Comparison of ENCODE assay signal across 26 cellular contexts in genomic region chr17:16275024-16275423, GRCh38. TPM values are rescaled to one million over a fixed set of nuclear protein-coding genes. Genes with fewer than 3 reads are reported as not detected.
A peak's percentile ranks its signal among the peaks of the same experiment; 100 is the strongest.
DNase-seq lines count a peak whose midpoint lies in the region; ATAC-seq, FAIRE-seq and TF ChIP-seq lines count a peak whose summit lies in the region.
"Had no signal": no experiment of that assay in that cellular context is flagged by ENCODE, and none has a peak within 500 bp of the region (broad histone marks: within the 10 kb centered on the region; RNA-seq: fewer than 3 reads in every experiment).

No MANE protein-coding gene starts in this region.

- H3K9ac ChIP-seq in K562 (ENCODE audit: insufficient read depth in 1 of 2, low read depth in 2 of 2, low read length in 2 of 2), result no peak overlapping the region
- H3K9ac ChIP-seq: BLaER1 had no signal

- no peak overlapping the region for H3K27ac Mint-ChIP-seq in osteocyte (ENCODE audit: unreplicated experiment)
- H3K27ac Mint-ChIP-seq: CD14-positive monocyte had no signal

- peak; percentile 67; the same call in 2 of the 3 replicates for ATAC-seq in K562
- ATAC-seq: GM12878 had no signal

- H3K4me1 ChIP-seq in K562 (replicated peaks in 1 of 2; ENCODE audit: control insufficient read depth in 2 of 2, insufficient read depth in 2 of 2, low read length in 2 of 2), result peaks cover 3 to 14% of the 10 kb centered on the region in 2 experiments; a peak in 3 of 5 replicates
- H3K4me1 ChIP-seq: BE2C, BLaER1 had no signal

- CTCF ChIA-PET in K562 (lab: Yijun Ruan, JAX; ENCODE audit: low intra/inter-chr PET ratio), result no interaction called here

- in situ Hi-C loops in KBM-7 (cut with MboI; ENCODE audit: low pct_unique_long_range_greater_than_20kb, low sequenced_read_pairs), result no loop called here
- in situ Hi-C loops in K562 (cut with MboI), result no loop called here

- H3K36me3 Mint-ChIP-seq in osteocyte (ENCODE audit: unreplicated experiment), result peaks cover 2% of the 10 kb centered on the region

- POLR2A ChIA-PET in K562 (lab: Yijun Ruan, JAX), result interaction anchor here (0.6 kb wide), 1 partner anchor 10 kb away, joined by 4 read pairs; no protein-coding TSS in a partner anchor

- no peaks in the 10 kb centered on the region for H3K27me3 Mint-ChIP-seq in osteocyte (ENCODE audit: unreplicated experiment)
- H3K27me3 Mint-ChIP-seq: CD4-positive, alpha-beta memory T cell; CD4-positive, CD25-positive, alpha-beta regulatory T cell; CD8-positive, alpha-beta memory T cell had no signal

- no peaks in the 10 kb centered on the region for H4K20me1 ChIP-seq in K562 (replicated peaks; ENCODE audit: control insufficient read depth, insufficient read depth, low read length)
- H4K20me1 ChIP-seq: BLaER1 had no signal

- H3K79me2 ChIP-seq in K562 (ENCODE audit: control insufficient read depth, insufficient read depth, low read length), result no peaks in the 10 kb centered on the region

- intact Hi-C loops in K562 (cut with micrococcal nuclease), result no loop called here

- no peak for TF ChIP-seq POLR2A in K562 (conservative IDR thresholded peaks at IDR 0.05)

- no TSS peak for BruUV-seq in K562 (replicated peaks; lab: Mats Ljungman, UMichigan)

- DNase-seq in KBM-7 (peak; percentile 55), K562 (ENCODE audit: extremely low read depth in 1 of 4, low spot score in 3 of 4) (peak in 1 of 4 experiments; percentile 67), osteocyte (ENCODE audit: extremely low spot score, unreplicated experiment) (no peak), putamen (ENCODE audit: low spot score) (no peak)
- no peak for DNase-seq in activated naive CD4-positive, alpha-beta T cell treated with Interleukin-2 at 50 U/mL for 16 hours
- DNase-seq: 8988T; ACHN; BE2C; C1 segment of cervical spinal cord; CD4-positive, alpha-beta memory T cell; CD8-positive, alpha-beta memory T cell; COR-L47; DMS 273 treated with DMSO at 0.1 percent for 48 hours; DMS153; DMS53; DMS79; DND-41; EL; GDM1 had no signal

- no peaks in the 10 kb centered on the region for H3K9me1 ChIP-seq in K562 (ENCODE audit: control insufficient read depth, insufficient read depth, low read length)

- no peaks in the 10 kb centered on the region for H3K4me1 Mint-ChIP-seq in osteocyte (ENCODE audit: unreplicated experiment)

- no peak for TF ChIP-seq RAD21 in K562 (CRISPR knock-in tag; conservative IDR thresholded peaks at IDR 0.05 in 1 of 2, IDR thresholded peaks at IDR 0.05 in 1 of 2)

- H3K4me2 ChIP-seq in K562 (ENCODE audit: insufficient read depth, low read length), result no peak overlapping the region
- H3K4me2 ChIP-seq: BLaER1 had no signal

- no peak overlapping the region for H3K4me3 ChIP-seq in K562
- H3K4me3 ChIP-seq: BLaER1, GM12878 had no signal

- H3K27me3 ChIP-seq in K562 (ENCODE audit: control insufficient read depth in 2 of 2, insufficient read depth in 2 of 2, low read length in 2 of 2), result no peaks in the 10 kb centered on the region
- H3K27me3 ChIP-seq: BE2C, BLaER1 had no signal

- no peak overlapping the region for H3K27ac ChIP-seq in K562 (ENCODE audit: extremely low read depth, low read depth, low read length)
- H3K27ac ChIP-seq: BLaER1 had no signal

- 26% methylated on average over 3 of the region's 5 CpGs for WGBS in K562 (ENCODE audit: insufficient coverage, low coverage, missing lambda C conversion rate)

- no peak overlapping the region for H3K4me3 Mint-ChIP-seq in osteocyte (ENCODE audit: unreplicated experiment)
- H3K4me3 Mint-ChIP-seq: CD14-positive monocyte; CD4-positive, alpha-beta memory T cell; CD4-positive, CD25-positive, alpha-beta regulatory T cell; CD8-positive, alpha-beta memory T cell had no signal

- no peaks in the 10 kb centered on the region for H3K9me3 Mint-ChIP-seq in osteocyte (ENCODE audit: unreplicated experiment)

- no peak for FAIRE-seq in K562 (lab: Jason Lieb, UNC)
- FAIRE-seq: A204.1, GM12878, GM12892, GM18507 had no signal

- TF ChIP-seq CTCF in K562 (IDR thresholded peaks at IDR 0.05 in 2 of 3, conservative IDR thresholded peaks at IDR 0.05 in 1 of 3; ENCODE audit: insufficient read depth in 2 of 3, low read depth in 1 of 3, low read length in 3 of 3), result no peak
- TF ChIP-seq CTCF in osteocyte (IDR thresholded peaks at IDR 0.05), result no peak

- no peaks in the 10 kb centered on the region; the same call in 1 of the 2 replicates for H3K9me3 ChIP-seq in K562 (replicated peaks; ENCODE audit: control insufficient read depth, insufficient read depth, low read depth, low read length)
- H3K9me3 ChIP-seq: BE2C had no signal

- no peak overlapping the region for H2AFZ ChIP-seq in K562 (ENCODE audit: low read depth, low read length)

- no peak for TF ChIP-seq EP300 in K562 (IDR thresholded peaks at IDR 0.05; ENCODE audit: low read length)

- peaks cover 2% of the 10 kb centered on the region; the same call in 1 of the 3 replicates for H3K36me3 ChIP-seq in K562 (ENCODE audit: control insufficient read depth, insufficient read depth, low read length)
- H3K36me3 ChIP-seq: BE2C had no signal

TF ChIP-seq in K562, 482 proteins besides CTCF, POLR2A, EP300 and RAD21 (continues in another document):
- TF ChIP-seq SAFB (IDR thresholded peaks at IDR 0.05; ENCODE audit: borderline replicate concordance, low read depth, low read length) (no peak), ZEB2 (IDR thresholded peaks at IDR 0.05) (no peak), PBX2 (CRISPR knock-in tag; IDR thresholded peaks at IDR 0.05; ENCODE audit: low read depth) (no peak), PBX2 (tag; conservative IDR thresholded peaks at IDR 0.05; ENCODE audit: low read depth) (peak; percentile 39; the same call in 1 of the 2 replicates), POLR2H (tag; IDR thresholded peaks at IDR 0.05; ENCODE audit: low read depth) (no peak), SMARCA4 (IDR thresholded peaks at IDR 0.05) (peak; percentile 13; the same call in 1 of the 2 replicates), TCF15 (CRISPR knock-in tag; IDR thresholded peaks at IDR 0.05) (no peak)

RNA-seq across cellular contexts. Expression of gene PIGL, which starts 58.0 kb away (rescaled TPM):
- total RNA-seq in K562 (2011; cell fraction: chromatin; rRNA removed; ENCODE audit: low replicate concordance), result 121 and 141 TPM in 2 replicates
- total RNA-seq in K562 (2011; cell fraction: nucleolus; rRNA removed), result 109 and 111 TPM in 2 replicates
- 115 and 144 TPM in 2 replicates for total RNA-seq in K562 (2011; cell fraction: nucleoplasm; rRNA removed)
- total RNA-seq in K562 (2014; rRNA removed) (23.6 and 26.4 TPM in 2 replicates), K562 (2014; rRNA removed; fragmentation: Illumina TruSeq; extraction: Trizol) (22.7 and 24.5 TPM in 2 replicates), K562 (2015; rRNA removed; fragmentation: Illumina TruSeq; extraction: Trizol) (19.9 and 20.7 TPM in 2 replicates), K562 (2021) (27.7 and 29.6 TPM in 2 replicates), osteocyte (28.6 and 31.0 TPM in 2 replicates)
- polyA plus RNA-seq in K562 (2011; rRNA removed) (43.4 and 53.0 TPM in 2 replicates), K562 (2014; fragmentation: Illumina TruSeq; extraction: Trizol) (25.6 and 26.5 TPM in 2 replicates), K562 (2014; fragmentation: Nextera tagmentation; extraction: Ambion mirVana) (10 to 100 TPM; 54.2 to 55.3 TPM), K562 (2014; rRNA removed) (34.2 and 39.1 TPM in 2 replicates)
- polyA plus RNA-seq in K562 (2011; cell fraction: cytosol; rRNA removed), result 25.8 and 37.0 TPM in 2 replicates
- polyA plus RNA-seq in K562 (2011; cell fraction: nucleus; rRNA removed), result 236 and 238 TPM in 2 replicates
- 16.5 and 22.9 TPM in 2 replicates for polyA plus RNA-seq in K562 (2012)
- 23.3 and 27.9 TPM in 2 replicates for polyA minus RNA-seq in K562 (2011; rRNA and poly(A)+ RNA removed)
- polyA minus RNA-seq in K562 (2011; cell fraction: cytosol; rRNA and poly(A)+ RNA removed), result 10.3 and 11.0 TPM in 2 replicates
- polyA minus RNA-seq in K562 (2011; cell fraction: nucleus; rRNA and poly(A)+ RNA removed), result 28.1 and 40.4 TPM in 2 replicates

RNA-seq across cellular contexts. Expression of gene NCOR1, which starts 59.7 kb away (rescaled TPM):
- 137 and 320 TPM in 2 replicates for total RNA-seq in K562 (2011; cell fraction: chromatin; rRNA removed; ENCODE audit: low replicate concordance)
- 51.0 and 77.2 TPM in 2 replicates for total RNA-seq in K562 (2011; cell fraction: nucleolus; rRNA removed)
- total RNA-seq in K562 (2011; cell fraction: nucleoplasm; rRNA removed), result 110 and 139 TPM in 2 replicates
- 50.9 and 53.9 TPM in 2 replicates for total RNA-seq in K562 (2014; rRNA removed)
- total RNA-seq in K562 (2014; rRNA removed; fragmentation: Illumina TruSeq; extraction: Trizol), result 52.5 and 56.8 TPM in 2 replicates
- 54.9 and 57.4 TPM in 2 replicates for total RNA-seq in K562 (2015; rRNA removed; fragmentation: Illumina TruSeq; extraction: Trizol)
- total RNA-seq in K562 (2021), result 62.1 and 66.5 TPM in 2 replicates
- 59.3 and 64.5 TPM in 2 replicates for polyA plus RNA-seq in K562 (2011; rRNA removed)
- 58.3 and 89.8 TPM in 2 replicates for polyA plus RNA-seq in K562 (2011; cell fraction: cytosol; rRNA removed)
- 66.7 and 77.7 TPM in 2 replicates for polyA plus RNA-seq in K562 (2011; cell fraction: nucleus; rRNA removed)
- 34.2 and 40.0 TPM in 2 replicates for polyA plus RNA-seq in K562 (2012)
- 48.7 and 49.8 TPM in 2 replicates for polyA plus RNA-seq in K562 (2014; fragmentation: Illumina TruSeq; extraction: Trizol)
- 10 to 100 TPM; 20.2 to 35.3 TPM for polyA plus RNA-seq in K562 (2014; fragmentation: Nextera tagmentation; extraction: Ambion mirVana)
- polyA plus RNA-seq in K562 (2014; rRNA removed), result 37.5 and 40.1 TPM in 2 replicates
- polyA minus RNA-seq in K562 (2011; rRNA and poly(A)+ RNA removed), result 155 and 172 TPM in 2 replicates
- 47.7 and 57.5 TPM in 2 replicates for polyA minus RNA-seq in K562 (2011; cell fraction: cytosol; rRNA and poly(A)+ RNA removed)
- polyA minus RNA-seq in K562 (2011; cell fraction: nucleus; rRNA and poly(A)+ RNA removed), result 58.2 and 97.3 TPM in 2 replicates
- 132 and 136 TPM in 2 replicates for total RNA-seq in osteocyte
